ENCODE assay signal across 24 cellular contexts in genomic region chr20:6120491-6120988, GRCh38. TPM values are rescaled to one million over a fixed set of nuclear protein-coding genes. Genes with fewer than 3 reads are reported as not detected.
DNase-seq lines count a peak whose midpoint lies in the region; ATAC-seq and TF ChIP-seq lines count a peak whose summit lies in the region.
"Had no signal": no experiment of that assay in that cellular context is flagged by ENCODE, and none has a peak within 500 bp of the region (broad histone marks: within the 10 kb centered on the region; RNA-seq: fewer than 3 reads in every experiment).

No MANE protein-coding gene starts in this region.

- H3K9me3 ChIP-seq in A673 (ENCODE audit: low read depth, low read length, poor library complexity, severe bottlenecking) = no peaks in the 10 kb centered on the region
- H3K9me3 ChIP-seq: SJSA1, upper lobe of left lung had no signal

- BruUV-seq in A673 (replicated peaks; lab: Mats Ljungman, UMichigan) = no TSS peak

- intact Hi-C loops in A673 (cut with micrococcal nuclease; ENCODE audit: unreplicated experiment) = no loop called here
- intact Hi-C loops in posterior cingulate gyrus (cut with DNase I) = no loop called here

- H3K4me3 ChIP-seq in A673 (ENCODE audit: low read depth, low read length, poor library complexity, severe bottlenecking) = no peak overlapping the region
- H3K4me3 ChIP-seq in H7 (ENCODE audit: insufficient read depth, low read depth, low read length) = no peak overlapping the region
- peak overlapping the region; percentile 1 for H3K4me3 ChIP-seq in epithelial cell of esophagus (ENCODE audit: low read length)
- H3K4me3 ChIP-seq: coronary artery, heart left ventricle, SJSA1, upper lobe of left lung had no signal

- ATAC-seq in GM19324 (IDR thresholded peaks at IDR 0.05; ENCODE audit: low FRiP score, unreplicated experiment) = no peak
- ATAC-seq in HG03442 (IDR thresholded peaks at IDR 0.05; ENCODE audit: unreplicated experiment) = no peak
- ATAC-seq: activated naive CD4-positive, alpha-beta T cell treated with anti-CD3 and anti-CD28 coated beads, Interleukin-2, amount 50 U/mL, for 72 hours; heart left ventricle; left cardiac atrium; sciatic nerve; stimulated activated memory B cell treated with anti-CD40 and anti-IgM and Interleukin-4, amounts not matched to agents 10 μg/mL and 1 μg/mL and 100 μg/mL, for 72 hours; T-cell had no signal

- peaks cover 11% of the 10 kb centered on the region for H3K27me3 ChIP-seq in A673 (replicated peaks; ENCODE audit: insufficient read depth, low read depth, low read length, poor library complexity)
- peaks cover 18% of the 10 kb centered on the region for H3K27me3 ChIP-seq in H7 (ENCODE audit: control insufficient read depth, insufficient read depth, low read length)

- H3K36me3 ChIP-seq in A673 (ENCODE audit: insufficient read depth, low read length, poor library complexity, severe bottlenecking) = no peaks in the 10 kb centered on the region
- no peaks in the 10 kb centered on the region; the same call in 1 of the 2 replicates for H3K36me3 ChIP-seq in H7 (replicated peaks; ENCODE audit: control insufficient read depth, insufficient read depth, low read length)
- H3K36me3 ChIP-seq: SJSA1, upper lobe of left lung had no signal

- peaks cover 11% of the 10 kb centered on the region for H3K4me1 ChIP-seq in A673 (ENCODE audit: insufficient read depth, low read length, poor library complexity, severe bottlenecking)

- CTCF ChIA-PET in A673 (lab: Charles Lee) = no interaction called here

- no peak overlapping the region for H3K27ac ChIP-seq in A673 (ENCODE audit: low read depth, low read length, poor library complexity, severe bottlenecking)
- H3K27ac ChIP-seq: coronary artery, heart left ventricle, SJSA1, upper lobe of left lung had no signal

- peak; percentile 86 for DNase-seq in A673 (ENCODE audit: low spot score)
- DNase-seq in H7 = peak; percentile 40
- DNase-seq in NCI-H524 treated with DMSO at 0.1 percent for 48 hours (lab: John Stamatoyannopoulos, UW) = peak; percentile 33
- no peak for DNase-seq in epithelial cell of esophagus (ENCODE audit: low read depth)
- DNase-seq in GM10266 (ENCODE audit: extremely low spot score) = no peak
- no peak for DNase-seq in posterior cingulate gyrus
- DNase-seq: ACHN; activated CD4-positive, CD25-positive, alpha-beta regulatory T cell; DMS79; effector memory CD4-positive, alpha-beta T cell; GDM1; heart left ventricle; left cardiac atrium; NCI-H1105 treated with DMSO at 0.1 percent for 48 hours; stimulated activated CD4-positive, alpha-beta T cell treated with anti-CD3 and anti-CD28 coated beads, Interleukin-4, amount 100 ng/mL, for 4 hours; T-cell had no signal

- POLR2A ChIA-PET in A673 (lab: Charles Lee; ENCODE audit: low non-redundant PET) = no interaction called here

- TF ChIP-seq CTCF in A673 (conservative IDR thresholded peaks at IDR 0.05; ENCODE audit: low read depth, low read length) = no peak
- TF ChIP-seq CTCF in epithelial cell of esophagus (IDR thresholded peaks at IDR 0.05; ENCODE audit: insufficient read depth, low read depth, low read length, missing control alignments) = no peak
- no peak for TF ChIP-seq CTCF in GM10266 (IDR thresholded peaks at IDR 0.05; ENCODE audit: control insufficient read depth, insufficient read depth, low read depth, missing control alignments)

RNA-seq across cellular contexts. Expression of gene FERMT1, which starts 2.3 kb away (rescaled TPM):
- total RNA-seq in A673 (2021) = 1.3 and 2.0 TPM in 2 replicates
- 11.0 and 14.3 TPM in 2 replicates for total RNA-seq in H7 (2014; rRNA removed; shearing (Covaris generic))

Comparison
In these comparisons a context has a peak if more than half of its experiments do, and no peak if none do; other contexts are left out.
1. DNase-seq: peak in A673 (single experiment), H7 (single experiment) and NCI-H524 treated with DMSO at 0.1 percent for 48 hours (single experiment); none in epithelial cell of esophagus (single experiment), GM10266 (single experiment) and posterior cingulate gyrus (0 of 10).